9 cellular contexts compared by ENCODE assay signal in the genomic region with DNA sequence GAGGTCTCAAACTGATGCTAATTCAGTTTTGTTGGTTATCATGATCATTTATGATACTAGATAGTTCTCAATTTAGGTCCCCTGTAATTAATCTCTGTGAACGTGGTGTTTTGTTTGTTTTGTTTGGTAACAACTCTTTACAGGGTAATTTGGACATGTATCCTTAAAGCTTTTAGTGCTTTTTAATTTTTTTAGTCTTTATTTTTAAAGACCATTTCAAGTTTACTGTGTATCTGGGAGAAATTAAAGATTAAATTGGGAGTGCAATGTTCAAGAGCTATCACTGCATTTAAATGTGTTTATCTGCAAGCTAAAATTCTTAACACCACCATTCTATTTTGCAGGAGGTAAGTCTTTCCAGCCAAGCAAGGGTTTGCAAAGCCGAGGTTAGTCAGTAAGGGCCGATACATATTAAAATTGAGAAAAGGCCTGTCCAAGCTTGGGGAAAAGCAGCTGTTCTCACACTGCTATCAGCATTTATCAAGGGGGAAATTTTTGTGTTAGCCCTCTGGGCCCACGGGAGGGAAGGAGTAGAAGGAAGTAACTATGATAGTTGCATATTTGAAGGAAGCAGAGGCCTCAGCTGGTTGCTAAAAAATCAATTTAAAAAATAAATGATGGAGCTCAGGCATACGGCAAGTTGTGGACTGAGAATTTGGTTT. TPM values are rescaled to one million over a fixed set of nuclear protein-coding genes. Genes with fewer than 3 reads are reported as not detected.
A peak's percentile ranks its signal among the peaks of the same experiment; 100 is the strongest.
DNase-seq lines count a peak whose midpoint lies in the region; ATAC-seq and TF ChIP-seq lines count a peak whose summit lies in the region.
"Had no signal": no experiment of that assay in that cellular context is flagged by ENCODE, and none has a peak within 500 bp of the region (broad histone marks: within the 10 kb centered on the region; RNA-seq: fewer than 3 reads in every experiment).

No MANE protein-coding gene starts in this region.

- intact Hi-C loops in posterior vena cava (cut with DNase I) = no loop called here

- H3K27me3 Mint-ChIP-seq in brain = no peaks in the 10 kb centered on the region
- H3K27me3 Mint-ChIP-seq in neural crest cell (ENCODE audit: low read depth) = no peaks in the 10 kb centered on the region

- TF ChIP-seq CTCF in DND-41 (IDR thresholded peaks at IDR 0.05; ENCODE audit: borderline replicate concordance, extremely low read depth, low read length, poor library complexity, severe bottlenecking) = no peak
- TF ChIP-seq CTCF in brain (conservative IDR thresholded peaks at IDR 0.05) = no peak
- no peak for TF ChIP-seq CTCF in neural crest cell (conservative IDR thresholded peaks at IDR 0.05)

- H3K79me2 ChIP-seq in DND-41 (ENCODE audit: insufficient read depth, low read length) = no peaks in the 10 kb centered on the region

- DNase-seq in DND-41 (no peak), neural crest cell (ENCODE audit: low read depth, low spot score) (no peak), DMS79 treated with DMSO at 0.1 percent for 48 hours (lab: John Stamatoyannopoulos, UW) (no peak), posterior vena cava (ENCODE audit: low spot score) (no peak)
- DNase-seq: NCI-H226 had no signal

- H3K36me3 ChIP-seq in DND-41 (ENCODE audit: insufficient read depth, low read length) = no peaks in the 10 kb centered on the region

- H3K4me1 ChIP-seq in DND-41 (ENCODE audit: insufficient read depth, low read length) = peaks cover 26% of the 10 kb centered on the region

- peak overlapping the region; percentile 75 for H2AFZ ChIP-seq in DND-41 (ENCODE audit: low read depth, low read length)

- no peaks in the 10 kb centered on the region for H4K20me1 ChIP-seq in DND-41 (ENCODE audit: insufficient read depth, low read length)

- H3K36me3 Mint-ChIP-seq in brain (no peaks in the 10 kb centered on the region), neural crest cell (ENCODE audit: low read depth) (no peaks in the 10 kb centered on the region)

- peak overlapping the region in 4 of 5 experiments; percentile 3 to 97 (median 68) for H3K27ac Mint-ChIP-seq in brain
- peak overlapping the region; percentile 76 for H3K27ac Mint-ChIP-seq in neural crest cell (ENCODE audit: unreplicated experiment)

- H3K9me3 Mint-ChIP-seq in brain (no peaks in the 10 kb centered on the region), neural crest cell (no peaks in the 10 kb centered on the region)

- peaks cover 46% of the 10 kb centered on the region for H3K4me1 Mint-ChIP-seq in brain
- H3K4me1 Mint-ChIP-seq in neural crest cell = peaks cover 25% of the 10 kb centered on the region

- H3K4me3 Mint-ChIP-seq in brain (peak overlapping the region in 3 of 5 experiments; percentile 1 to 37 (median 5)), neural crest cell (no peak overlapping the region)

- H3K4me3 ChIP-seq in DND-41 (ENCODE audit: low read depth in 1 of 2, low read length in 2 of 2) = 0 out of 4 replicates have a peak overlapping the region, but pooled peaks of 1 of the 2 experiments have one; percentile 10

- H3K9me3 ChIP-seq in DND-41 (ENCODE audit: insufficient read depth, low read length, severe bottlenecking) = no peaks in the 10 kb centered on the region

- ATAC-seq in DND-41 (ENCODE audit: insufficient read depth, low read depth) (peak; percentile 23; the same call in 1 of the 3 replicates), HG03457 (IDR thresholded peaks at IDR 0.05; ENCODE audit: unreplicated experiment) (peak; percentile 2), HG02763 (IDR thresholded peaks at IDR 0.05; ENCODE audit: unreplicated experiment) (no peak), GM18519 (IDR thresholded peaks at IDR 0.05; ENCODE audit: low FRiP score, unreplicated experiment) (no peak)

- H3K27me3 ChIP-seq in DND-41 (ENCODE audit: insufficient read depth, low read length, poor library complexity) = no peaks in the 10 kb centered on the region

- peak overlapping the region; percentile 56 for H3K4me2 ChIP-seq in DND-41 (ENCODE audit: insufficient read depth, low read length)

- peak overlapping the region; percentile 78 for H3K27ac ChIP-seq in DND-41 (ENCODE audit: low read length)

- H3K9ac ChIP-seq in DND-41 (ENCODE audit: low read depth, low read length) = peak overlapping the region; percentile 48

RNA-seq across cellular contexts. Expression of gene ZNF217, which starts 59.4 kb away (rescaled TPM):
- polyA plus RNA-seq in brain (ENCODE audit: insufficient read depth, low read depth, low replicate concordance) = 5.7 TPM
- total RNA-seq in neural crest cell = 32.0 and 35.5 TPM in 2 replicates
- 10 to 100 TPM; 18.4 to 22.7 TPM for total RNA-seq in posterior vena cava

Comparison
In these comparisons a context has a peak if more than half of its experiments do, and no peak if none do; other contexts are left out.
1. ATAC-seq: peak in DND-41 (single experiment) and HG03457 (single experiment); none in HG02763 (single experiment) and GM18519 (single experiment).